In genomic region chr16:10575506-10576130, GRCh38 we compare ENCODE assay signal across 2 cellular contexts.
TF ChIP-seq lines count a peak whose summit lies in the region.

No MANE protein-coding gene starts in this region.

TF ChIP-seq in A549, 52 proteins besides CTCF, POLR2A, EP300 and RAD21 (continued from another document):
- TF ChIP-seq FOSL2 (IDR thresholded peaks at IDR 0.05) = no peak
- TF ChIP-seq FOSL2 (CRISPR knock-in tag; IDR thresholded peaks at IDR 0.05) = 0 out of 2 replicates have a peak, but pooled peaks have one; percentile 9

TF ChIP-seq in GM12878, 131 proteins besides CTCF, POLR2A, EP300 and RAD21:
- TF ChIP-seq MYC (IDR thresholded peaks at IDR 0.05; ENCODE audit: insufficient read depth, insufficient read length, insufficient replicate concordance, low read length, severe bottlenecking) (no peak), MXI1 (IDR thresholded peaks at IDR 0.05; ENCODE audit: low read depth, low read length) (no peak), PAX8 (IDR thresholded peaks at IDR 0.05) (no peak), EED (IDR thresholded peaks at IDR 0.05; ENCODE audit: low read depth) (peak; percentile 43; the same call in 1 of the 2 replicates), ETV6 (conservative IDR thresholded peaks at IDR 0.05 in 1 of 2, IDR thresholded peaks at IDR 0.05 in 1 of 2; ENCODE audit: borderline replicate concordance in 1 of 2, low read depth in 1 of 2) (0 out of 4 replicates have a peak, but pooled peaks of 1 of the 2 experiments have one; percentile 16), USF1 (IDR thresholded peaks at IDR 0.05; ENCODE audit: borderline replicate concordance, extremely low read length, insufficient read depth, low read depth, low read length) (no peak), RFX5 (IDR thresholded peaks at IDR 0.05; ENCODE audit: low read depth, low read length) (no peak), ELK1 (IDR thresholded peaks at IDR 0.05; ENCODE audit: low read depth, low read length) (no peak), GABPA (IDR thresholded peaks at IDR 0.05; ENCODE audit: low read depth) (no peak), PAX5 (IDR thresholded peaks at IDR 0.05; ENCODE audit: borderline replicate concordance, low read depth, low read length) (no peak), SREBF1 (IDR thresholded peaks at IDR 0.05; ENCODE audit: low read length) (no peak), BACH1 (IDR thresholded peaks at IDR 0.05; ENCODE audit: borderline replicate concordance) (no peak)
